ENCODE assay signal across 1 cellular context in genomic region chr6:150539111-150539510, GRCh38.
TF ChIP-seq lines count a peak whose summit lies in the region.

No MANE protein-coding gene starts in this region.

TF ChIP-seq in HepG2, 621 proteins besides CTCF, POLR2A, EP300 and RAD21 (continued from another document):
- TF ChIP-seq HIC2 (CRISPR knock-in tag; IDR thresholded peaks at IDR 0.05; ENCODE audit: low read depth) (no peak), ARID4A (CRISPR knock-in tag; IDR thresholded peaks at IDR 0.05; ENCODE audit: borderline replicate concordance) (no peak), MEIS2 (CRISPR knock-in tag; IDR thresholded peaks at IDR 0.05) (no peak), ZNF329 (CRISPR knock-in tag; IDR thresholded peaks at IDR 0.05; ENCODE audit: low read depth) (no peak), KAT7 (CRISPR knock-in tag; IDR thresholded peaks at IDR 0.05; ENCODE audit: borderline replicate concordance) (no peak), SRSF9 (IDR thresholded peaks at IDR 0.05; ENCODE audit: borderline replicate concordance, insufficient read depth, low read depth, low read length, poor library complexity, severe bottlenecking) (no peak), POGZ (CRISPR knock-in tag; IDR thresholded peaks at IDR 0.05) (no peak), THAP7 (CRISPR knock-in tag; IDR thresholded peaks at IDR 0.05) (no peak), ZNF569 (CRISPR knock-in tag; IDR thresholded peaks at IDR 0.05; ENCODE audit: borderline replicate concordance) (no peak)
